16 cellular contexts compared by ENCODE assay signal in the genomic region with DNA sequence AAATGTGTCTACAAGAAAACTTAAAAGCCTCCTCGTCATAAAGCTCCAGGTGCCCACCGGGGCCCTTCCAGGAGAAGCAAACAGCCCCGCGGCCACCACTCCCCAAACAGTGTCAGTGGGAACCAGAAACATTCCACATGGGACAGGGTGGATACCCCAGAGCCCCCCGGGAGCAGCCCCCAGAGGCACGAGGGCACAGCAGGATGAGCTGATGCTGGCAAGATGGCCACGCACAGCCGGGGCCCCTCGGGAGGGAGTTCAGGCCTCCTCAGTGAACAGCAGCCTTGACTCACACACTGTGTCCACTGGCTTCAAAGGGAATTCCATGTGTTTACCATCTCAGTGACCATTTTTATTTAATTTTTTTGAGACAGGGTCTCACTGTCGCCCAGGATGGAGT. TPM values are rescaled to one million over a fixed set of nuclear protein-coding genes. Genes with fewer than 3 reads are reported as not detected.
DNase-seq lines count a peak whose midpoint lies in the region; ATAC-seq and TF ChIP-seq lines count a peak whose summit lies in the region.
"Had no signal": no experiment of that assay in that cellular context is flagged by ENCODE, and none has a peak within 500 bp of the region (broad histone marks: within the 10 kb centered on the region; RNA-seq: fewer than 3 reads in every experiment).

No MANE protein-coding gene starts in this region.

- in situ Hi-C loops in Caki2 (cut with HindIII; ENCODE audit: low pct_unique_long_range_greater_than_20kb, low sequenced_read_pairs), result no loop called here
- in situ Hi-C loops in Panc1 (cut with HindIII; ENCODE audit: low pct_unique_long_range_greater_than_20kb, low sequenced_read_pairs), result no loop called here

- H3K27ac ChIP-seq in Panc1 (ENCODE audit: low read length) (peak overlapping the region; percentile 89), fibroblast of lung (ENCODE audit: insufficient read depth, low read length) (peak overlapping the region; percentile 23)

- BruUV-seq in Panc1 (replicated peaks; lab: Mats Ljungman, UMichigan), result no TSS peak

- H3K4me3 ChIP-seq in Panc1 (ENCODE audit: low read depth in 2 of 2, low read length in 2 of 2) (no peak overlapping the region), fibroblast of lung (replicated peaks in 1 of 4; ENCODE audit: control extremely low read depth in 1 of 4, insufficient read depth in 1 of 4, low read depth in 3 of 4, low read length in 4 of 4) (no peak overlapping the region), skeletal muscle satellite cell (ENCODE audit: low read length) (no peak overlapping the region)

- no peaks in the 10 kb centered on the region for H3K36me3 Mint-ChIP-seq in activated CD4-positive, alpha-beta T cell treated with anti-CD3 and anti-CD28 coated beads, Interleukin-2, amount 10 ng/mL, durations not matched to agents 7 days and 5 days (ENCODE audit: low read depth)

- H3K79me2 ChIP-seq in fibroblast of lung (ENCODE audit: control insufficient read depth, insufficient read depth, low read length), result no peaks in the 10 kb centered on the region

- peaks cover 45% of the 10 kb centered on the region for H3K4me1 ChIP-seq in Panc1 (ENCODE audit: control insufficient read depth, insufficient read depth, low read length)
- peaks cover 19% of the 10 kb centered on the region for H3K4me1 ChIP-seq in fibroblast of lung (ENCODE audit: control insufficient read depth, extremely low read depth, insufficient read depth, low read length)
- H3K4me1 ChIP-seq in skeletal muscle satellite cell (ENCODE audit: control insufficient read depth, insufficient read depth, low read length), result peaks cover 33% of the 10 kb centered on the region

- TF ChIP-seq CTCF in Panc1 (IDR thresholded peaks at IDR 0.05) (no peak), fibroblast of lung (conservative IDR thresholded peaks at IDR 0.05 in 1 of 2, IDR thresholded peaks at IDR 0.05 in 1 of 2; ENCODE audit: low read depth in 1 of 2, low read length in 2 of 2) (no peak)

- POLR2A ChIA-PET in Panc1 (lab: Charles Lee), result no interaction called here
- POLR2A ChIA-PET in activated CD4-positive, alpha-beta T cell treated with anti-CD3 and anti-CD28 coated beads, Interleukin-2, amount 10 ng/mL, durations not matched to agents 7 days and 5 days (lab: Charles Lee), result no interaction called here

- H3K27me3 Mint-ChIP-seq in activated CD4-positive, alpha-beta T cell treated with anti-CD3 and anti-CD28 coated beads, Interleukin-2, amount 10 ng/mL, durations not matched to agents 7 days and 5 days, result no peaks in the 10 kb centered on the region
- H3K27me3 Mint-ChIP-seq: activated naive CD8-positive, alpha-beta T cell treated with anti-CD3 and anti-CD28 coated beads for 36 hours had no signal

- H3K9me3 Mint-ChIP-seq in activated CD4-positive, alpha-beta T cell treated with anti-CD3 and anti-CD28 coated beads, Interleukin-2, amount 10 ng/mL, durations not matched to agents 7 days and 5 days, result no peaks in the 10 kb centered on the region
- H3K9me3 Mint-ChIP-seq: activated naive CD8-positive, alpha-beta T cell treated with anti-CD3 and anti-CD28 coated beads for 36 hours had no signal

- peaks cover 17% of the 10 kb centered on the region for H3K4me1 Mint-ChIP-seq in activated CD4-positive, alpha-beta T cell treated with anti-CD3 and anti-CD28 coated beads, Interleukin-2, amount 10 ng/mL, durations not matched to agents 7 days and 5 days

- H3K4me2 ChIP-seq in fibroblast of lung (ENCODE audit: extremely low read depth, insufficient read depth, low read length) (no peak overlapping the region), skeletal muscle satellite cell (ENCODE audit: low read length) (peak overlapping the region; percentile 24)

- H3K27ac Mint-ChIP-seq in activated CD4-positive, alpha-beta T cell treated with anti-CD3 and anti-CD28 coated beads, Interleukin-2, amount 10 ng/mL, durations not matched to agents 7 days and 5 days, result no peak overlapping the region
- H3K27ac Mint-ChIP-seq: activated naive CD8-positive, alpha-beta T cell treated with anti-CD3 and anti-CD28 coated beads for 36 hours had no signal

- H3K27me3 ChIP-seq in Panc1 (ENCODE audit: control insufficient read depth, insufficient read depth, low read length) (no peaks in the 10 kb centered on the region), fibroblast of lung (ENCODE audit: control insufficient read depth, insufficient read depth, low read length) (no peaks in the 10 kb centered on the region), skeletal muscle satellite cell (ENCODE audit: control insufficient read depth, insufficient read depth, low read length) (no peaks in the 10 kb centered on the region)

- no peak overlapping the region for H3K9ac ChIP-seq in fibroblast of lung (ENCODE audit: insufficient read depth, low read length)
- H3K9ac ChIP-seq in skeletal muscle satellite cell (ENCODE audit: low read depth, low read length), result no peak overlapping the region

- CTCF ChIA-PET in Panc1 (lab: Charles Lee), result interaction anchor here (1.0 to 1.7 kb wide), 2 partner anchors 10 to 110 kb away, joined by 3 to 4 read pairs; a partner anchor contains a TSS
- CTCF ChIA-PET in activated CD4-positive, alpha-beta T cell treated with anti-CD3 and anti-CD28 coated beads, Interleukin-2, amount 10 ng/mL, durations not matched to agents 7 days and 5 days (lab: Charles Lee), result interaction anchor here (0.6 to 1.4 kb wide), 2 partner anchors 10 to 213 kb away, joined by 3 to 4 read pairs; a partner anchor contains a TSS

- intact Hi-C loops in Panc1 (cut with micrococcal nuclease; ENCODE audit: unreplicated experiment), result no loop called here

- H2AFZ ChIP-seq in fibroblast of lung (ENCODE audit: low read length), result no peak overlapping the region

- H3K9me3 ChIP-seq in Panc1 (ENCODE audit: control insufficient read depth, insufficient read depth, low read depth, low read length) (no peaks in the 10 kb centered on the region), fibroblast of lung (ENCODE audit: control insufficient read depth, insufficient read depth, low read depth, low read length) (no peaks in the 10 kb centered on the region), skeletal muscle satellite cell (replicated peaks; ENCODE audit: low read length) (no peaks in the 10 kb centered on the region)

- H3K36me3 ChIP-seq in Panc1 (ENCODE audit: control insufficient read depth, insufficient read depth, low read length) (no peaks in the 10 kb centered on the region), fibroblast of lung (ENCODE audit: control insufficient read depth, insufficient read depth, low read length) (no peaks in the 10 kb centered on the region), skeletal muscle satellite cell (ENCODE audit: insufficient read depth, low read length) (no peaks in the 10 kb centered on the region)

- H4K20me1 ChIP-seq in fibroblast of lung (ENCODE audit: control insufficient read depth, extremely low read depth, insufficient read depth, low read length), result no peaks in the 10 kb centered on the region

- DNase-seq in Caki2 (ENCODE audit: low read depth) (peak; percentile 25), Panc1 (ENCODE audit: low read depth, low spot score) (no peak), fibroblast of lung (ENCODE audit: low read depth in 2 of 2) (peak in 1 of 2 donors; percentile 29), islet precursor cell (no peak)
- no peak for DNase-seq in activated CD4-positive, alpha-beta T cell treated with anti-CD3 and anti-CD28 coated beads, Interleukin-2, amount 10 ng/mL, durations not matched to agents 7 days and 5 days
- DNase-seq: cortex of kidney, NCI-H1105, NCI-H510A had no signal

- H3K4me3 Mint-ChIP-seq in activated CD4-positive, alpha-beta T cell treated with anti-CD3 and anti-CD28 coated beads, Interleukin-2, amount 10 ng/mL, durations not matched to agents 7 days and 5 days, result no peak overlapping the region
- H3K4me3 Mint-ChIP-seq: activated naive CD8-positive, alpha-beta T cell treated with anti-CD3 and anti-CD28 coated beads for 36 hours had no signal

- ATAC-seq in Panc1, result no peak
- no peak for ATAC-seq in HG03378 (IDR thresholded peaks at IDR 0.05; ENCODE audit: unreplicated experiment)
- ATAC-seq in HG03135 (IDR thresholded peaks at IDR 0.05; ENCODE audit: unreplicated experiment), result no peak

RNA-seq across cellular contexts. Expression of a gene that starts 10.5 kb away (rescaled TPM):
- 0.84 and 5.3 TPM in 2 replicates for total RNA-seq in Caki2 (2014; rRNA removed; shearing (Covaris generic); ENCODE audit: low replicate concordance)
- total RNA-seq in Panc1 (2021; ENCODE audit: unreplicated experiment), result 9.2 TPM
- polyA plus RNA-seq in Panc1 (2012; ENCODE audit: insufficient read length), result 14.6 TPM
- 7.4 and 13.0 TPM in 2 replicates for total RNA-seq in fibroblast of lung
- 1.7 and 2.6 TPM in 2 replicates for polyA plus RNA-seq in fibroblast of lung
- 5.6 and 7.2 TPM in 2 replicates for polyA plus RNA-seq in fibroblast of lung (2012)
- 2.4 and 6.2 TPM in 2 replicates for polyA minus RNA-seq in fibroblast of lung (ENCODE audit: low replicate concordance)
- 2.4 and 4.6 TPM in 2 replicates for total RNA-seq in skeletal muscle satellite cell (2012; rRNA removed)
- total RNA-seq in activated CD4-positive, alpha-beta T cell treated with anti-CD3 and anti-CD28 coated beads, Interleukin-2, amount 10 ng/mL, durations not matched to agents 7 days and 5 days, result 10 to 100 TPM; 10.3 to 13.2 TPM

RNA-seq across cellular contexts. Expression of a gene that starts 10.8 kb away (rescaled TPM):
- 5.1 and 5.5 TPM in 2 replicates for total RNA-seq in Caki2 (2014; rRNA removed; shearing (Covaris generic); ENCODE audit: low replicate concordance)
- total RNA-seq in Panc1 (2021; ENCODE audit: unreplicated experiment) (3.7 TPM), fibroblast of lung (0.66 and 0.77 TPM in 2 replicates)
- 5.5 TPM for polyA plus RNA-seq in Panc1 (2012; ENCODE audit: insufficient read length)
- 0.08 TPM in 1 of 2 replicates, not detected in the other for polyA plus RNA-seq in fibroblast of lung
- polyA plus RNA-seq in fibroblast of lung (2012), result 0.15 and 0.21 TPM in 2 replicates
- not detected in 2 replicates for polyA minus RNA-seq in fibroblast of lung (ENCODE audit: low replicate concordance)
- 0.25 TPM in 1 of 2 replicates, not detected in the other for total RNA-seq in skeletal muscle satellite cell (2012; rRNA removed)
- total RNA-seq in activated CD4-positive, alpha-beta T cell treated with anti-CD3 and anti-CD28 coated beads, Interleukin-2, amount 10 ng/mL, durations not matched to agents 7 days and 5 days, result 1 to 10 TPM in 1 of 2 experiments, under 1 TPM in 1; 0.46 to 1.1 TPM
- total RNA-seq: H4, HT1080 had no signal

RNA-seq across cellular contexts. Expression of a gene that starts 28.7 kb away (rescaled TPM):
- total RNA-seq in Caki2 (2014; rRNA removed; shearing (Covaris generic); ENCODE audit: low replicate concordance), result not detected in 2 replicates
- total RNA-seq in Panc1 (2021; ENCODE audit: unreplicated experiment) (3.9 TPM), fibroblast of lung (under 0.01 TPM in 1 of 2 replicates, not detected in the other)
- polyA plus RNA-seq in Panc1 (2012; ENCODE audit: insufficient read length), result 4.2 TPM
- not detected in 2 replicates for polyA plus RNA-seq in fibroblast of lung
- not detected in 2 replicates for polyA plus RNA-seq in fibroblast of lung (2012)
- polyA minus RNA-seq in fibroblast of lung (ENCODE audit: low replicate concordance), result not detected in 2 replicates
- not detected in 2 replicates for total RNA-seq in skeletal muscle satellite cell (2012; rRNA removed)
- not detected for total RNA-seq in activated CD4-positive, alpha-beta T cell treated with anti-CD3 and anti-CD28 coated beads, Interleukin-2, amount 10 ng/mL, durations not matched to agents 7 days and 5 days
- total RNA-seq: activated naive CD8-positive, alpha-beta T cell treated with anti-CD3 and anti-CD28 coated beads for 36 hours; HT1080; kidney epithelial cell had no signal
- polyA plus RNA-seq: neural cell had no signal

RNA-seq across cellular contexts. Expression of a gene that starts 46.7 kb away (rescaled TPM):
- total RNA-seq in Caki2 (2014; rRNA removed; shearing (Covaris generic); ENCODE audit: low replicate concordance), result 33.8 and 41.5 TPM in 2 replicates
- 40.0 TPM for total RNA-seq in Panc1 (2021; ENCODE audit: unreplicated experiment)
- polyA plus RNA-seq in Panc1 (2012; ENCODE audit: insufficient read length), result 53.6 TPM
- 10.8 and 13.4 TPM in 2 replicates for total RNA-seq in fibroblast of lung
- polyA plus RNA-seq in fibroblast of lung, result 15.0 and 22.8 TPM in 2 replicates
- 24.7 and 26.0 TPM in 2 replicates for polyA plus RNA-seq in fibroblast of lung (2012)
- 21.8 and 30.1 TPM in 2 replicates for polyA minus RNA-seq in fibroblast of lung (ENCODE audit: low replicate concordance)
- 40.8 and 46.6 TPM in 2 replicates for total RNA-seq in skeletal muscle satellite cell (2012; rRNA removed)
- total RNA-seq in activated CD4-positive, alpha-beta T cell treated with anti-CD3 and anti-CD28 coated beads, Interleukin-2, amount 10 ng/mL, durations not matched to agents 7 days and 5 days, result 10 to 100 TPM; 57.6 to 60.3 TPM
